Comparison of ENCODE assay signal across 26 cellular contexts in genomic region chr3:127771746-127772145, GRCh38.
"Had no signal": no experiment of that assay in that cellular context is flagged by ENCODE, and none has a peak within 500 bp of the region (broad histone marks: within the 10 kb centered on the region; RNA-seq: fewer than 3 reads in every experiment).

No MANE protein-coding gene starts in this region.

- H3K27ac Mint-ChIP-seq: activated CD8-positive, alpha-beta T cell treated with anti-CD3 and anti-CD28 coated beads, Interleukin-2, amount 10 ng/mL, durations not matched to agents 7 days and 5 days; activated naive CD4-positive, alpha-beta T cell treated with anti-CD3 and anti-CD28 coated beads, Interleukin-2, amount 50 U/mL, for 24 hours; activated T-helper 1 cell treated with anti-CD3 and anti-CD28 coated beads, Interleukin-12 subunit alpha, Interleukin-12 subunit beta, Interleukin-2, Interleukin-4 antibody, amounts not matched to agents 30 ng/mL and 10 ng/mL and 1 ng/mL, durations not matched to agents 14 hours and 24 hours and 36 hours; T-helper 1 cell treated with Interleukin-12 subunit alpha and Interleukin-12 subunit beta and Interleukin-4 antibody, amounts not matched to agents 30 μg/mL and 1 μg/mL, for 36 hours; WTC11 had no signal

- H3K4me3 Mint-ChIP-seq: activated CD8-positive, alpha-beta T cell treated with anti-CD3 and anti-CD28 coated beads, Interleukin-2, amount 10 ng/mL, durations not matched to agents 7 days and 5 days; activated naive CD4-positive, alpha-beta T cell treated with anti-CD3 and anti-CD28 coated beads, Interleukin-2, amount 50 U/mL, for 24 hours; activated T-helper 1 cell treated with anti-CD3 and anti-CD28 coated beads, Interleukin-12 subunit alpha, Interleukin-12 subunit beta, Interleukin-2, Interleukin-4 antibody, amounts not matched to agents 30 ng/mL and 10 ng/mL and 1 ng/mL, durations not matched to agents 14 hours and 24 hours and 36 hours; T-helper 1 cell treated with Interleukin-12 subunit alpha and Interleukin-12 subunit beta and Interleukin-4 antibody, amounts not matched to agents 30 μg/mL and 1 μg/mL, for 36 hours; WTC11 had no signal

- H3K27me3 ChIP-seq: breast epithelium, MG63 had no signal

- H3K4me1 ChIP-seq: breast epithelium had no signal

- H3K27ac ChIP-seq: breast epithelium, PC-9 had no signal

- H2AFZ ChIP-seq: PC-9 had no signal

- H3K9me3 Mint-ChIP-seq: activated naive CD4-positive, alpha-beta T cell treated with anti-CD3 and anti-CD28 coated beads, Interleukin-2, amount 50 U/mL, for 24 hours had no signal

- H3K4me1 Mint-ChIP-seq: WTC11 had no signal

- H3K4me2 ChIP-seq: PC-9 had no signal

- H3K4me3 ChIP-seq: breast epithelium, MG63, PC-9 had no signal

- H3K36me3 ChIP-seq: breast epithelium had no signal

- DNase-seq: activated CD4-positive, alpha-beta T cell treated with anti-CD3 and anti-CD28 coated beads for 48 hours; activated CD4-positive, alpha-beta T cell treated with anti-CD3 and anti-CD28 coated beads, Interleukin-2, amount 50 U/mL, for 4 hours; activated CD4-positive, CD25-positive, alpha-beta regulatory T cell treated with anti-CD3 and anti-CD28 coated beads, Interleukin-2, amount 50 U/mL, for 72 hours; activated CD8-positive, alpha-beta memory T cell treated with anti-CD3 and anti-CD28 coated beads, Interleukin-2, amount 50 U/mL, for 48 hours; activated CD8-positive, alpha-beta T cell treated with anti-CD3 and anti-CD28 coated beads, Interleukin-2, amount 10 ng/mL, durations not matched to agents 7 days and 5 days; activated effector memory CD4-positive, alpha-beta T cell treated with Interleukin-2 at 50 U/mL for 16 hours; activated naive CD4-positive, alpha-beta T cell; activated T-cell treated with anti-CD3 and anti-CD28 coated beads, Interleukin-2, amount 50 U/mL, for 1 hour; caudate nucleus; MG63; NCI-H1092; NCI-H1694; NCI-H2029; NCI-H2107; NCI-H2171 treated with DMSO at 0.1 percent for 48 hours; NCI-H226; NCI-H526; NCI-H774; NK-92 treated with Interleukin-12 subunit alpha and Interleukin-12 subunit beta, amount 100 ng/mL, for 24 hours; PC-9; SHP77 treated with DMSO at 0.1 percent for 48 hours had no signal

- ATAC-seq: activated CD8-positive, alpha-beta T cell treated with anti-CD3 and anti-CD28 coated beads, Interleukin-2, amount 10 ng/mL, durations not matched to agents 7 days and 5 days; WTC11 had no signal
